ENCODE assay signal across 1 cellular context in genomic region chr14:52020866-52021717, GRCh38.
A peak's percentile ranks its signal among the peaks of the same experiment; 100 is the strongest.
TF ChIP-seq lines count a peak whose summit lies in the region.

No MANE protein-coding gene starts in this region.

TF ChIP-seq in GM12878, 131 proteins besides CTCF, POLR2A, EP300 and RAD21:
- no peak for TF ChIP-seq PRDM15 (CRISPR knock-in tag; IDR thresholded peaks at IDR 0.05)
- TF ChIP-seq GABPA (IDR thresholded peaks at IDR 0.05; ENCODE audit: low read depth): no peak
- TF ChIP-seq EED (IDR thresholded peaks at IDR 0.05; ENCODE audit: low read depth): no peak
- TF ChIP-seq TCF3 (IDR thresholded peaks at IDR 0.05; ENCODE audit: borderline replicate concordance, insufficient read depth, low read depth, low read length): no peak
- TF ChIP-seq ZNF592 (IDR thresholded peaks at IDR 0.05): no peak
- peak; percentile 4; the same call in 1 of the 2 replicates for TF ChIP-seq BCL11A (IDR thresholded peaks at IDR 0.05; ENCODE audit: low read depth, low read length)
- no peak for TF ChIP-seq CHD2 (IDR thresholded peaks at IDR 0.05; ENCODE audit: borderline replicate concordance, low read depth, low read length)
- no peak for TF ChIP-seq PKNOX1 (IDR thresholded peaks at IDR 0.05)
- TF ChIP-seq MAX (IDR thresholded peaks at IDR 0.05; ENCODE audit: low read depth, low read length): no peak
- TF ChIP-seq IKZF2 (IDR thresholded peaks at IDR 0.05): no peak
- TF ChIP-seq CBFB (IDR thresholded peaks at IDR 0.05; ENCODE audit: low read depth): no peak
- TF ChIP-seq ELK1 (IDR thresholded peaks at IDR 0.05; ENCODE audit: low read depth, low read length): no peak
- no peak for TF ChIP-seq BACH1 (IDR thresholded peaks at IDR 0.05; ENCODE audit: borderline replicate concordance)
- no peak for TF ChIP-seq SUZ12 (IDR thresholded peaks at IDR 0.05; ENCODE audit: unreplicated experiment)
- TF ChIP-seq ATF7 (IDR thresholded peaks at IDR 0.05; ENCODE audit: low read depth): peak; percentile 11; the same call in 1 of the 2 replicates
- no peak for TF ChIP-seq SRF (IDR thresholded peaks at IDR 0.05; ENCODE audit: low read depth in 2 of 2, low read length in 2 of 2)
- no peak for TF ChIP-seq CEBPZ (IDR thresholded peaks at IDR 0.05; ENCODE audit: low read depth, low read length)
- no peak for TF ChIP-seq ZBED1 (IDR thresholded peaks at IDR 0.05; ENCODE audit: borderline replicate concordance)
- no peak for TF ChIP-seq YBX1 (IDR thresholded peaks at IDR 0.05)
- TF ChIP-seq BCL3 (IDR thresholded peaks at IDR 0.05; ENCODE audit: borderline replicate concordance, insufficient read depth, low read depth, low read length, poor library complexity, severe bottlenecking): no peak
- TF ChIP-seq FOXK2 (IDR thresholded peaks at IDR 0.05): no peak
- no peak for TF ChIP-seq YY1 (IDR thresholded peaks at IDR 0.05; ENCODE audit: low read depth, low read length)
- TF ChIP-seq SMARCA5 (IDR thresholded peaks at IDR 0.05): no peak
- TF ChIP-seq MEF2B (IDR thresholded peaks at IDR 0.05; ENCODE audit: partially characterized antibody, poor library complexity, severe bottlenecking): peak; percentile 81
- TF ChIP-seq GATAD2B (conservative IDR thresholded peaks at IDR 0.05; ENCODE audit: low read depth): no peak
- TF ChIP-seq ZZZ3 (IDR thresholded peaks at IDR 0.05; ENCODE audit: control insufficient read depth, insufficient read length, low read depth): no peak
- TF ChIP-seq NR2C2 (IDR thresholded peaks at IDR 0.05; ENCODE audit: borderline replicate concordance, control insufficient read depth, insufficient read length, low read depth): no peak
- no peak for TF ChIP-seq TAF1 (IDR thresholded peaks at IDR 0.05; ENCODE audit: borderline replicate concordance, low read depth, low read length)
- TF ChIP-seq MTA2 (IDR thresholded peaks at IDR 0.05; ENCODE audit: low read depth): peak; percentile 41; the same call in 1 of the 2 replicates
- no peak for TF ChIP-seq MLLT1 (IDR thresholded peaks at IDR 0.05)
- TF ChIP-seq IRF4 (IDR thresholded peaks at IDR 0.05; ENCODE audit: low read depth, low read length): no peak
- no peak for TF ChIP-seq EGR1 (IDR thresholded peaks at IDR 0.05; ENCODE audit: borderline replicate concordance in 1 of 2, low read depth in 2 of 2, low read length in 2 of 2)
- no peak for TF ChIP-seq E2F8 (IDR thresholded peaks at IDR 0.05; ENCODE audit: low read depth, partially characterized antibody)
